Comparison of ENCODE assay signal across 8 cellular contexts in the genomic region with DNA sequence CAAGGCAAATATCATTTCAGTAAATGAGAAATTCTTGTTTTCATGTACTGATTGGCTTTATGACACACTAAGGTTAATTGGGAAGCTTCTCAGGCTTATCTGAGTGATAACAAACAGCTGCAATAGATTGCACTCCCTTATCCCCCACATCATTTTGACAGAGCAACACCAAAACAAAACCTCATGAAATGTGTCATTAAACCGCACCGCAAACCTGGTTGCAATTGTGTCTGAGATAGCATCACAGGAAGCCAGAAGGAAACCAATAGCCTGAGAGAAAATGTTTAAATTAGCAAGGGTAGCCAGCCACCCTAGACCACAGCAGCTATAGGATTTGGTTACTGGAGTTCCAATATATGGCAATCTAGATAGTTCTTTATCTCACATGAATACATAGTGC. TPM values are rescaled to one million over a fixed set of nuclear protein-coding genes. Genes with fewer than 3 reads are reported as not detected.
DNase-seq lines count a peak whose midpoint lies in the region; ATAC-seq and TF ChIP-seq lines count a peak whose summit lies in the region.

No MANE protein-coding gene starts in this region.

- peak; percentile 10 for DNase-seq in T-helper 9 cell
- DNase-seq in naive thymus-derived CD8-positive, alpha-beta T cell: peak in 6 of 10 donors; percentile 1 to 66 (median 30)
- no peak for DNase-seq in GM10266 (ENCODE audit: extremely low spot score)
- DNase-seq in SW480 (ENCODE audit: low spot score): no peak
- DNase-seq in ureter (ENCODE audit: low spot score): no peak

- no peak overlapping the region for H3K27ac Mint-ChIP-seq in naive thymus-derived CD8-positive, alpha-beta T cell

- no peak overlapping the region for H3K4me3 Mint-ChIP-seq in naive thymus-derived CD8-positive, alpha-beta T cell

- no peak overlapping the region for H3K27ac ChIP-seq in gastroesophageal sphincter

- POLR2A ChIA-PET in naive thymus-derived CD8-positive, alpha-beta T cell (lab: Charles Lee): no interaction called here

- TF ChIP-seq EP300 in gastroesophageal sphincter (IDR thresholded peaks at IDR 0.05): no peak

- H3K4me1 Mint-ChIP-seq in naive thymus-derived CD8-positive, alpha-beta T cell: peaks cover 1 to 19% (median 14%) of the 10 kb centered on the region in 4 donors

- H3K4me1 ChIP-seq in gastroesophageal sphincter: peaks cover 10 to 56% (median 13%) of the 10 kb centered on the region in 3 donors

- no peaks in the 10 kb centered on the region for H3K27me3 ChIP-seq in gastroesophageal sphincter

- TF ChIP-seq CTCF in GM10266 (IDR thresholded peaks at IDR 0.05; ENCODE audit: control insufficient read depth, insufficient read depth, low read depth, missing control alignments) (no peak), gastroesophageal sphincter (IDR thresholded peaks at IDR 0.05) (no peak)

- H3K9me3 Mint-ChIP-seq in naive thymus-derived CD8-positive, alpha-beta T cell: no peaks in the 10 kb centered on the region

- peak; percentile 71 for ATAC-seq in GM18517 (IDR thresholded peaks at IDR 0.05; ENCODE audit: unreplicated experiment)
- ATAC-seq in HG02840 (IDR thresholded peaks at IDR 0.05; ENCODE audit: low FRiP score, unreplicated experiment): peak; percentile 64
- peak; percentile 41 to 77 for ATAC-seq in naive thymus-derived CD8-positive, alpha-beta T cell
- no peak for ATAC-seq in gastroesophageal sphincter

- peaks cover 5 to 22% (median 8%) of the 10 kb centered on the region in 5 donors for H3K27me3 Mint-ChIP-seq in naive thymus-derived CD8-positive, alpha-beta T cell

- H3K4me3 ChIP-seq in gastroesophageal sphincter: no peak overlapping the region

- H3K36me3 Mint-ChIP-seq in naive thymus-derived CD8-positive, alpha-beta T cell: peaks cover 0 to 1% (median 0%) of the 10 kb centered on the region in 3 donors

- no peaks in the 10 kb centered on the region for H3K9me3 ChIP-seq in gastroesophageal sphincter

- TF ChIP-seq POLR2A in gastroesophageal sphincter (IDR thresholded peaks at IDR 0.05): no peak

- H3K36me3 ChIP-seq in gastroesophageal sphincter: no peaks in the 10 kb centered on the region

- WGBS in gastroesophageal sphincter (ENCODE audit: low coverage in 1 of 2), 2 donors: 76% methylated on average over 2 of the region's 2 CpGs; no CpG with 5 or more reads in 1 of the 2 donors

RNA-seq across cellular contexts. Expression of a gene that starts 31.6 kb away (rescaled TPM):
- not detected for total RNA-seq in naive thymus-derived CD8-positive, alpha-beta T cell
- not detected for polyA plus RNA-seq in naive thymus-derived CD8-positive, alpha-beta T cell
- total RNA-seq in ureter (54.7 TPM), gastroesophageal sphincter (100 to 1,000 TPM; 240 to 305 (median 265) TPM)

Comparison
In these comparisons a context has a peak if more than half of its experiments do, and no peak if none do; other contexts are left out.
1. DNase-seq: peak in T-helper 9 cell (single experiment) and naive thymus-derived CD8-positive, alpha-beta T cell (6 of 10); none in GM10266 (single experiment), SW480 (single experiment) and ureter (single experiment).
2. RNA of a gene that starts 31.6 kb away (total RNA-seq): 240 to 305 TPM in gastroesophageal sphincter and 54.7 TPM in ureter (single experiment); not detected in naive thymus-derived CD8-positive, alpha-beta T cell; every median in the first group is over 10 times any median in the second.